Comparison of ENCODE assay signal across 12 cellular contexts in genomic region chr10:73819513-73820093, GRCh38. TPM values are rescaled to one million over a fixed set of nuclear protein-coding genes. Genes with fewer than 3 reads are reported as not detected.
DNase-seq lines count a peak whose midpoint lies in the region; ATAC-seq and TF ChIP-seq lines count a peak whose summit lies in the region.
"Had no signal": no experiment of that assay in that cellular context is flagged by ENCODE, and none has a peak within 500 bp of the region (broad histone marks: within the 10 kb centered on the region; RNA-seq: fewer than 3 reads in every experiment).

No MANE protein-coding gene starts in this region.

- no peaks in the 10 kb centered on the region for H3K27me3 Mint-ChIP-seq in stimulated activated naive CD8-positive, alpha-beta T cell treated with anti-CD3 and anti-CD28 coated beads, Interleukin-15, amount 100 ng/mL, for 72 hours
- no peaks in the 10 kb centered on the region for H3K27me3 Mint-ChIP-seq in type B pancreatic cell
- H3K27me3 Mint-ChIP-seq: activated CD4-positive, alpha-beta memory T cell treated with anti-CD3 and anti-CD28 coated beads, Interleukin-2, amount 10 ng/mL, durations not matched to agents 7 days and 5 days had no signal

- H3K36me3 Mint-ChIP-seq in type B pancreatic cell: peaks cover 9% of the 10 kb centered on the region

- ATAC-seq in stimulated activated naive CD8-positive, alpha-beta T cell treated with anti-CD3 and anti-CD28 coated beads, Interleukin-15, amount 100 ng/mL, for 72 hours: peak; percentile 10
- no peak for ATAC-seq in stimulated activated naive CD8-positive, alpha-beta T cell treated with anti-CD3 and anti-CD28 coated beads, Interleukin-15, Interleukin-2, amounts not matched to agents 100 U/mL and 50 U/mL, for 24 hours
- ATAC-seq in HG03457 (IDR thresholded peaks at IDR 0.05; ENCODE audit: unreplicated experiment): no peak

- H3K4me3 ChIP-seq in esophagus muscularis mucosa: no peak overlapping the region
- H3K4me3 ChIP-seq: SJSA1, tibial nerve had no signal

- H3K4me1 ChIP-seq in esophagus muscularis mucosa: peaks cover 9 to 37% (median 32%) of the 10 kb centered on the region in 4 donors
- H3K4me1 ChIP-seq: SJSA1 had no signal

- no peak for TF ChIP-seq EP300 in esophagus muscularis mucosa (IDR thresholded peaks at IDR 0.05)

- H3K27ac ChIP-seq in esophagus muscularis mucosa (replicated peaks in 1 of 4): peak overlapping the region; percentile 61 to 78 (median 70)
- H3K27ac ChIP-seq: SJSA1 had no signal

- peaks cover 37 to 91% (median 62%) of the 10 kb centered on the region in 4 donors for H3K36me3 ChIP-seq in esophagus muscularis mucosa

- H3K4me1 Mint-ChIP-seq in stimulated activated naive CD8-positive, alpha-beta T cell treated with anti-CD3 and anti-CD28 coated beads, Interleukin-15, amount 100 ng/mL, for 72 hours: no peaks in the 10 kb centered on the region
- peaks cover 15% of the 10 kb centered on the region for H3K4me1 Mint-ChIP-seq in type B pancreatic cell (ENCODE audit: unreplicated experiment)

- intact Hi-C loops in esophagus muscularis mucosa (cut with DNase I) (no loop called here), posterior vena cava (cut with DNase I) (no loop called here)

- H3K9me3 ChIP-seq in esophagus muscularis mucosa: no peaks in the 10 kb centered on the region
- H3K9me3 ChIP-seq: SJSA1, tibial nerve had no signal

- H3K27ac Mint-ChIP-seq in stimulated activated naive CD8-positive, alpha-beta T cell treated with anti-CD3 and anti-CD28 coated beads, Interleukin-15, amount 100 ng/mL, for 72 hours: peak overlapping the region in 1 of 2 donors; percentile 81
- H3K27ac Mint-ChIP-seq in type B pancreatic cell: no peak overlapping the region
- H3K27ac Mint-ChIP-seq: activated CD4-positive, alpha-beta memory T cell treated with anti-CD3 and anti-CD28 coated beads, Interleukin-2, amount 10 ng/mL, durations not matched to agents 7 days and 5 days had no signal

- DNase-seq in stimulated activated naive CD8-positive, alpha-beta T cell treated with anti-CD3 and anti-CD28 coated beads, Interleukin-15, amount 100 ng/mL, for 72 hours: no peak
- DNase-seq in stimulated activated naive CD8-positive, alpha-beta T cell treated with anti-CD3 and anti-CD28 coated beads, Interleukin-15, Interleukin-2, amounts not matched to agents 100 U/mL and 50 U/mL, for 24 hours: no peak
- DNase-seq in esophagus muscularis mucosa (ENCODE audit: extremely low spot score): no peak
- peak; percentile 42 for DNase-seq in mucosa of gallbladder (ENCODE audit: low spot score)
- DNase-seq in posterior vena cava (ENCODE audit: low spot score): no peak
- no peak for DNase-seq in globus pallidus (ENCODE audit: low spot score)
- DNase-seq in type B pancreatic cell (ENCODE audit: extremely low spot score, unreplicated experiment): no peak
- DNase-seq: activated CD4-positive, alpha-beta memory T cell treated with anti-CD3 and anti-CD28 coated beads, Interleukin-2, amount 10 ng/mL, durations not matched to agents 7 days and 5 days; NCI-H1694 had no signal

- WGBS in esophagus muscularis mucosa: 74% methylated on average over 15 of the region's 20 CpGs

- no peaks in the 10 kb centered on the region for H3K9me3 Mint-ChIP-seq in stimulated activated naive CD8-positive, alpha-beta T cell treated with anti-CD3 and anti-CD28 coated beads, Interleukin-15, amount 100 ng/mL, for 72 hours
- H3K9me3 Mint-ChIP-seq in type B pancreatic cell: no peaks in the 10 kb centered on the region
- H3K9me3 Mint-ChIP-seq: activated CD4-positive, alpha-beta memory T cell treated with anti-CD3 and anti-CD28 coated beads, Interleukin-2, amount 10 ng/mL, durations not matched to agents 7 days and 5 days had no signal

- no peak for TF ChIP-seq POLR2A in esophagus muscularis mucosa (IDR thresholded peaks at IDR 0.05; ENCODE audit: low read depth)

- no peaks in the 10 kb centered on the region for H3K27me3 ChIP-seq in esophagus muscularis mucosa
- H3K27me3 ChIP-seq: SJSA1, tibial nerve had no signal

- H3K4me3 Mint-ChIP-seq in stimulated activated naive CD8-positive, alpha-beta T cell treated with anti-CD3 and anti-CD28 coated beads, Interleukin-15, amount 100 ng/mL, for 72 hours: no peak overlapping the region
- no peak overlapping the region for H3K4me3 Mint-ChIP-seq in type B pancreatic cell
- H3K4me3 Mint-ChIP-seq: activated CD4-positive, alpha-beta memory T cell treated with anti-CD3 and anti-CD28 coated beads, Interleukin-2, amount 10 ng/mL, durations not matched to agents 7 days and 5 days had no signal

- TF ChIP-seq CTCF in esophagus muscularis mucosa (IDR thresholded peaks at IDR 0.05) (no peak), type B pancreatic cell (conservative IDR thresholded peaks at IDR 0.05) (no peak)

RNA-seq across cellular contexts. Expression of gene NDST2, which starts 8.2 kb away (rescaled TPM):
- total RNA-seq in esophagus muscularis mucosa (10 to 100 TPM; 26.8 to 38.3 (median 31.1) TPM), mucosa of gallbladder (41.9 TPM), posterior vena cava (10 to 100 TPM; 23.4 to 24.4 TPM), type B pancreatic cell (ENCODE audit: low replicate concordance) (27.1 and 33.5 TPM in 2 replicates)

RNA-seq across cellular contexts. Expression of gene ZSWIM8, which starts 34.2 kb away (rescaled TPM):
- 100 to 1,000 TPM in 3 of 4 donors, 10 to 100 TPM in 1; 66.4 to 123 (median 107) TPM for total RNA-seq in esophagus muscularis mucosa
- 170 TPM for total RNA-seq in mucosa of gallbladder
- 10 to 100 TPM; 73.4 to 92.0 TPM for total RNA-seq in posterior vena cava
- 131 and 139 TPM in 2 replicates for total RNA-seq in type B pancreatic cell (ENCODE audit: low replicate concordance)

RNA-seq across cellular contexts. Expression of gene CHCHD1, which starts 37.8 kb away (rescaled TPM):
- 10 to 100 TPM; 14.9 to 32.0 (median 25.6) TPM for total RNA-seq in esophagus muscularis mucosa
- total RNA-seq in mucosa of gallbladder: 28.0 TPM
- total RNA-seq in posterior vena cava: 10 to 100 TPM; 15.1 to 18.8 TPM
- 32.6 and 37.1 TPM in 2 replicates for total RNA-seq in type B pancreatic cell (ENCODE audit: low replicate concordance)

RNA-seq across cellular contexts. Expression of gene CAMK2G, which starts 54.8 kb away (rescaled TPM):
- total RNA-seq in esophagus muscularis mucosa: 100 to 1,000 TPM in 3 of 4 donors, 10 to 100 TPM in 1; 96.4 to 201 (median 159) TPM
- total RNA-seq in mucosa of gallbladder: 43.7 TPM
- 10 to 100 TPM; 70.1 to 78.8 TPM for total RNA-seq in posterior vena cava
- total RNA-seq in type B pancreatic cell (ENCODE audit: low replicate concordance): 24.9 and 27.5 TPM in 2 replicates
